ENCODE assay signal across 28 cellular contexts in the genomic region with DNA sequence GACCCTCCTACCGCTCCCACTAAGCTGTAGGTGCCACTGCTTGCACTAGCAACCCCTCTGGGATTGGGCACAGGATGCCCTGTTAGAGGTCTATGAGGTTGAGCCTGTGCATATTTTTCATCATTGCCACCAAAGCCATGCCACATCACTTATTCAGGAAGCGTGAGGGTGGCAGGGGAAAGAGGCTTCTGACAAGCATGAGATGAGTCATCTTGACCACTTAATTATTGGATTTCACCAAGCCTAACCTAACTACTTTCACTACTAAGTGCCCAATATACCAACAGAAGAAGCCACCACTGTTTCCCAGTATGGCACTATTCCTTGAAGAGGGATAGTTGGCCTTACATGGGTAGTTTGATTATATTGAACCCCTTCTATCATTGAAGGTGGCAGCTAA.
"Had no signal": no experiment of that assay in that cellular context is flagged by ENCODE, and none has a peak within 500 bp of the region (broad histone marks: within the 10 kb centered on the region; RNA-seq: fewer than 3 reads in every experiment).

No MANE protein-coding gene starts in this region.

- H3K9me3 Mint-ChIP-seq: activated CD4-positive, alpha-beta memory T cell treated with anti-CD3 and anti-CD28 coated beads, Interleukin-2, amount 10 ng/mL, durations not matched to agents 7 days and 5 days had no signal

- H3K36me3 Mint-ChIP-seq: activated naive CD4-positive, alpha-beta T cell treated with anti-CD3 and anti-CD28 coated beads, Interleukin-2, amount 10 ng/mL, durations not matched to agents 7 days and 5 days; activated naive CD8-positive, alpha-beta T cell treated with anti-CD3 and anti-CD28 coated beads for 36 hours; T-cell had no signal

- H3K4me1 Mint-ChIP-seq: activated CD4-positive, alpha-beta memory T cell treated with anti-CD3 and anti-CD28 coated beads, Interleukin-2, amount 10 ng/mL, durations not matched to agents 7 days and 5 days; activated CD4-positive, alpha-beta T cell treated with anti-CD3 and anti-CD28 coated beads for 36 hours; activated naive CD4-positive, alpha-beta T cell treated with anti-CD3 and anti-CD28 coated beads, Interleukin-2, amount 10 ng/mL, durations not matched to agents 7 days and 5 days; activated naive CD8-positive, alpha-beta T cell treated with anti-CD3 and anti-CD28 coated beads for 36 hours; T-cell had no signal

- ATAC-seq: body of pancreas, T-cell had no signal

- H3K27me3 ChIP-seq: body of pancreas, Peyer's patch had no signal

- H3K36me3 ChIP-seq: Peyer's patch, WERI-Rb-1 had no signal

- H3K4me3 ChIP-seq: body of pancreas, coronary artery, Peyer's patch had no signal

- DNase-seq: activated CD4-positive, alpha-beta memory T cell treated with anti-CD3 and anti-CD28 coated beads, Interleukin-2, amount 10 ng/mL, durations not matched to agents 7 days and 5 days; activated CD4-positive, alpha-beta T cell treated with anti-CD3 and anti-CD28 coated beads for 36 hours; activated CD4-positive, alpha-beta T cell treated with anti-CD3 and anti-CD28 coated beads, Interleukin-2, amount 50 U/mL, for 1 hour; activated gamma-delta T cell treated with Interleukin-2 at 50 U/mL for 16 hours; activated naive CD4-positive, alpha-beta T cell treated with anti-CD3 and anti-CD28 coated beads, Interleukin-2, amount 10 ng/mL, durations not matched to agents 7 days and 5 days; activated naive CD8-positive, alpha-beta T cell treated with anti-CD3 and anti-CD28 coated beads for 36 hours; activated T-cell treated with anti-CD3 and anti-CD28 coated beads for 4 hours; activated T-cell treated with anti-CD3 and anti-CD28 coated beads, Interleukin-2, amount 50 U/mL, for 48 hours; anterior cingulate cortex; body of pancreas; central memory CD4-positive, alpha-beta T cell; Karpas-422; NCI-H1092 treated with DMSO at 0.1 percent for 48 hours; NCI-H1417 treated with DMSO at 0.1 percent for 48 hours; NCI-H1694; NCI-H2029; NCI-H2107; NCI-H2171 treated with DMSO at 0.1 percent for 48 hours; NCI-H226; NCI-H526; Peyer's patch; SIG-M5; T-cell; T-helper 2 cell; T1000; WERI-Rb-1 had no signal

- H3K4me3 Mint-ChIP-seq: activated CD4-positive, alpha-beta memory T cell treated with anti-CD3 and anti-CD28 coated beads, Interleukin-2, amount 10 ng/mL, durations not matched to agents 7 days and 5 days; activated CD4-positive, alpha-beta T cell treated with anti-CD3 and anti-CD28 coated beads for 36 hours; activated naive CD4-positive, alpha-beta T cell treated with anti-CD3 and anti-CD28 coated beads, Interleukin-2, amount 10 ng/mL, durations not matched to agents 7 days and 5 days; activated naive CD8-positive, alpha-beta T cell treated with anti-CD3 and anti-CD28 coated beads for 36 hours; T-cell had no signal

- H3K9me3 ChIP-seq: body of pancreas, Peyer's patch had no signal

- H3K4me1 ChIP-seq: body of pancreas, Peyer's patch had no signal

- H3K27ac ChIP-seq: body of pancreas, coronary artery, Peyer's patch, WERI-Rb-1 had no signal

- H3K27me3 Mint-ChIP-seq: activated CD4-positive, alpha-beta memory T cell treated with anti-CD3 and anti-CD28 coated beads, Interleukin-2, amount 10 ng/mL, durations not matched to agents 7 days and 5 days; activated CD4-positive, alpha-beta T cell treated with anti-CD3 and anti-CD28 coated beads for 36 hours; activated naive CD4-positive, alpha-beta T cell treated with anti-CD3 and anti-CD28 coated beads, Interleukin-2, amount 10 ng/mL, durations not matched to agents 7 days and 5 days; activated naive CD8-positive, alpha-beta T cell treated with anti-CD3 and anti-CD28 coated beads for 36 hours; T-cell had no signal

- H3K27ac Mint-ChIP-seq: activated CD4-positive, alpha-beta memory T cell treated with anti-CD3 and anti-CD28 coated beads, Interleukin-2, amount 10 ng/mL, durations not matched to agents 7 days and 5 days; activated CD4-positive, alpha-beta T cell treated with anti-CD3 and anti-CD28 coated beads for 36 hours; activated naive CD4-positive, alpha-beta T cell treated with anti-CD3 and anti-CD28 coated beads, Interleukin-2, amount 10 ng/mL, durations not matched to agents 7 days and 5 days; activated naive CD8-positive, alpha-beta T cell treated with anti-CD3 and anti-CD28 coated beads for 36 hours; activated T-helper 2 cell treated with anti-CD3 and anti-CD28 coated beads, Interferon-gamma antibody, Interleukin-2, Interleukin-4, amounts not matched to agents 10 μg/mL and 5 μg/mL and 100 μg/mL, durations not matched to agents 14 hours and 24 hours and 36 hours; T-cell had no signal
